In genomic region chr5:6248132-6248531, GRCh38 we compare ENCODE assay signal across 29 cellular contexts.
"Had no signal": no experiment of that assay in that cellular context is flagged by ENCODE, and none has a peak within 500 bp of the region (broad histone marks: within the 10 kb centered on the region; RNA-seq: fewer than 3 reads in every experiment).

No MANE protein-coding gene starts in this region.

- H3K27me3 Mint-ChIP-seq: stimulated activated memory B cell treated with anti-CD40 and anti-IgM and Interleukin-4, amounts not matched to agents 10 μg/mL and 1 μg/mL and 100 μg/mL, for 72 hours had no signal

- H3K4me1 ChIP-seq: parathyroid adenoma, psoas muscle, suprapubic skin, testis, tibial artery, transverse colon, upper lobe of right lung, uterus had no signal

- H3K27ac ChIP-seq: neural progenitor cell, ovary, parathyroid adenoma, psoas muscle, skin epidermis, suprapubic skin, testis, tibial artery, transverse colon, upper lobe of right lung, uterus had no signal

- H3K4me3 Mint-ChIP-seq: naive thymus-derived CD4-positive, alpha-beta T cell; natural killer cell; nephron; neural progenitor cell; stimulated activated memory B cell treated with anti-CD40 and anti-IgM and Interleukin-4, amounts not matched to agents 10 μg/mL and 1 μg/mL and 100 μg/mL, for 72 hours; stimulated activated naive CD8-positive, alpha-beta T cell treated with anti-CD3 and anti-CD28 coated beads, Interleukin-15, Interleukin-2, amounts not matched to agents 100 ng/mL and 50 ng/mL, for 24 hours; type B pancreatic cell had no signal

- H3K4me1 Mint-ChIP-seq: naive thymus-derived CD4-positive, alpha-beta T cell; natural killer cell; nephron had no signal

- H3K79me2 ChIP-seq: parathyroid adenoma had no signal

- H3K9me3 Mint-ChIP-seq: nephron; neural progenitor cell; stimulated activated memory B cell treated with anti-CD40 and anti-IgM and Interleukin-4, amounts not matched to agents 10 μg/mL and 1 μg/mL and 100 μg/mL, for 72 hours; stimulated activated naive CD8-positive, alpha-beta T cell treated with anti-CD3 and anti-CD28 coated beads, Interleukin-15, Interleukin-2, amounts not matched to agents 100 ng/mL and 50 ng/mL, for 24 hours; type B pancreatic cell had no signal

- H3K9ac ChIP-seq: neural progenitor cell, parathyroid adenoma had no signal

- H2AFZ ChIP-seq: neural progenitor cell, parathyroid adenoma had no signal

- H3K4me3 ChIP-seq: neural progenitor cell, ovary, psoas muscle, skin epidermis, suprapubic skin, testis, tibial artery, transverse colon, upper lobe of right lung, uterus had no signal

- H3K27ac Mint-ChIP-seq: naive thymus-derived CD4-positive, alpha-beta T cell; natural killer cell; nephron; neural progenitor cell; progenitor cell of endocrine pancreas; stimulated activated memory B cell treated with anti-CD40 and anti-IgM and Interleukin-4, amounts not matched to agents 10 μg/mL and 1 μg/mL and 100 μg/mL, for 72 hours; stimulated activated naive CD8-positive, alpha-beta T cell treated with anti-CD3 and anti-CD28 coated beads, Interleukin-15, Interleukin-2, amounts not matched to agents 100 ng/mL and 50 ng/mL, for 24 hours; type B pancreatic cell had no signal

- ATAC-seq: naive thymus-derived CD4-positive, alpha-beta T cell; natural killer cell; psoas muscle; right cardiac atrium; sciatic nerve; stimulated activated memory B cell treated with anti-CD40 and anti-IgM and Interleukin-4, amounts not matched to agents 10 μg/mL and 1 μg/mL and 100 μg/mL, for 72 hours; upper lobe of right lung had no signal

- H3K27me3 ChIP-seq: neural progenitor cell, ovary, suprapubic skin, testis, tibial artery, transverse colon, upper lobe of right lung, uterus had no signal

- DNase-seq: naive thymus-derived CD4-positive, alpha-beta T cell; natural killer cell; occipital lobe; ovary; posterior cingulate gyrus; psoas muscle; right cardiac atrium; stimulated activated CD4-positive, alpha-beta T cell treated with anti-CD3 and anti-CD28 coated beads, Interleukin-15, amount 100 ng/mL, for 24 hours; stimulated activated CD4-positive, alpha-beta T cell treated with anti-CD3 and anti-CD28 coated beads, Interleukin-2, amount 100 ng/mL, for 24 hours; stimulated activated CD4-positive, alpha-beta T cell treated with anti-CD3 and anti-CD28 coated beads, Interleukin-2, amount 100 ng/mL, for 48 hours; stimulated activated CD4-positive, alpha-beta T cell treated with anti-CD3 and anti-CD28 coated beads, Interleukin-4, amount 100 ng/mL, for 4 hours; stimulated activated CD8-positive, alpha-beta memory T cell treated with anti-CD3 and anti-CD28 coated beads, Interleukin-4, amount 100 ng/mL, for 48 hours; stimulated activated naive CD4-positive, alpha-beta T cell; substantia nigra; testis; tibial artery; transverse colon; upper lobe of right lung; uterus had no signal

- H3K4me2 ChIP-seq: neural progenitor cell had no signal

- H3K36me3 ChIP-seq: neural progenitor cell, ovary, suprapubic skin, tibial artery, transverse colon, upper lobe of right lung, uterus had no signal

- H3K9me3 ChIP-seq: ovary, psoas muscle, suprapubic skin, testis, tibial artery, transverse colon, upper lobe of right lung, uterus had no signal
